Comparison of ENCODE assay signal across 27 cellular contexts in the genomic region with DNA sequence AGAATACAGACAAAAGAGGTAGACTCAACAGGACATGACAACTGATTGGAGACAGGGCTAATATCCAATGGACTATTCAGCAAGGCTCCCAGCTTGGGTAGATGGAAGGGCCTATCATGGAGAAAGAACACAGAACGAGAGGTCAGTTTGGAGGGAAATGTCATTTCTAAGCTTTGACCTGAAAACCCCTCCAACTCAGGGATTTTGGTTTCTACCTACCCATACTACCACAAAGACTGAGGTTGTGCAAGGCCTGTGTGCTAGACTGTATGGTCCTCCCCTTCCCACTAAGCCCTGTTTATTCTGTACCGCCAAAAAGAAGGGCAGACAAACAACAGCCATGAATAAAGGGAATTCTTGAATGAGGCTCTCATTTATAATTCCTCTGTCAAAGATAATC.
"Had no signal": no experiment of that assay in that cellular context is flagged by ENCODE, and none has a peak within 500 bp of the region (broad histone marks: within the 10 kb centered on the region; RNA-seq: fewer than 3 reads in every experiment).

No MANE protein-coding gene starts in this region.

- H3K4me1 ChIP-seq: breast epithelium had no signal

- H3K27ac ChIP-seq: body of pancreas, breast epithelium had no signal

- ATAC-seq: activated CD8-positive, alpha-beta T cell treated with anti-CD3 and anti-CD28 coated beads for 36 hours; body of pancreas had no signal

- H3K27me3 ChIP-seq: body of pancreas, breast epithelium had no signal

- DNase-seq: activated CD4-positive, alpha-beta T cell treated with anti-CD3 and anti-CD28 coated beads, Interleukin-2, amount 10 ng/mL, durations not matched to agents 24 days and 14 days; activated CD4-positive, alpha-beta T cell treated with anti-CD3 and anti-CD28 coated beads, Interleukin-2, amount 50 U/mL, for 4 hours; activated CD8-positive, alpha-beta T cell treated with anti-CD3 and anti-CD28 coated beads for 36 hours; activated gamma-delta T cell; activated naive CD4-positive, alpha-beta T cell treated with Interleukin-2 at 50 U/mL for 16 hours; activated naive CD8-positive, alpha-beta T cell treated with anti-CD3 and anti-CD28 coated beads, Interleukin-2, amount 10 ng/mL, durations not matched to agents 7 days and 5 days; activated T-cell treated with anti-CD3 and anti-CD28 coated beads, Interleukin-2, amount 50 U/mL, for 1 hour; body of pancreas; Karpas-422; MV-4-11; NCI-H1092; NCI-H1436 treated with DMSO at 0.1 percent for 48 hours; NCI-H1694 treated with DMSO at 0.1 percent for 48 hours; NCI-H2029; NCI-H2107; NCI-H2171; NCI-H510A; NCI-H526; NCI-H748 treated with DMSO at 0.1 percent for 48 hours; OCI-M1; Right ventricle myocardium superior; SW 1271; T-helper 1 cell; T-helper 2 cell; T-helper 9 cell had no signal

- FAIRE-seq: astrocyte had no signal

- H3K36me3 ChIP-seq: breast epithelium had no signal

- H3K4me3 ChIP-seq: body of pancreas, breast epithelium had no signal

- H3K9me3 ChIP-seq: body of pancreas, breast epithelium had no signal
